Comparison of ENCODE assay signal across 8 cellular contexts in genomic region chr1:210446479-210446878, GRCh38.
DNase-seq lines count a peak whose midpoint lies in the region; ATAC-seq and TF ChIP-seq lines count a peak whose summit lies in the region.

No MANE protein-coding gene starts in this region.

- H2AFZ ChIP-seq in IMR-90 (replicated peaks; ENCODE audit: low read length, poor library complexity) = no peak overlapping the region

- H2BK15ac ChIP-seq in IMR-90 (ENCODE audit: low read depth, low read length) = 0 out of 3 replicates have a peak overlapping the region, but pooled peaks have one; percentile 40

- DNase-seq in GM12864 (ENCODE audit: low read depth) (peak; percentile 10), IMR-90 (peak; percentile 30), glomerular visceral epithelial cell (ENCODE audit: extremely low spot score) (peak; percentile 88), HuH-7 (ENCODE audit: low spot score) (no peak), GDM1 (lab: John Stamatoyannopoulos, UW) (no peak)
- peak; percentile 70 to 78 for DNase-seq in activated CD4-positive, alpha-beta T cell treated with anti-CD3 and anti-CD28 coated beads, Interleukin-2, amount 50 U/mL, for 4 hours
- DNase-seq in stimulated activated CD8-positive, alpha-beta memory T cell treated with anti-CD3 and anti-CD28 coated beads, Interleukin-7, amount 100 ng/mL, for 4 hours (ENCODE audit: low read depth in 2 of 2) = peak; percentile 82 to 86

- no peaks in the 10 kb centered on the region for H3K79me1 ChIP-seq in IMR-90 (ENCODE audit: low read depth in 1 of 2, low read length in 2 of 2)

- 92% methylated on average over 3 of the region's 9 CpGs; no CpG with 5 or more reads in 1 of the 2 experiments for WGBS in IMR-90 (ENCODE audit: extremely low coverage in 2 of 2, insufficient read length in 1 of 2), 2 experiments

- 0 out of 2 replicates have a peak overlapping the region, but pooled peaks have one; percentile 52 for H3K14ac ChIP-seq in IMR-90 (replicated peaks; ENCODE audit: low read depth, low read length)

- in situ Hi-C loops in IMR-90 (cut with MboI; ENCODE audit: low sequenced_read_pairs) = loop anchor here (5.0 kb wide), 2 partner anchors 39 to 686 kb away; partner anchors contain the start of gene KCNH1

- H2AK5ac ChIP-seq in IMR-90 (ENCODE audit: low read depth, low read length) = 0 out of 2 replicates have a peak overlapping the region, but pooled peaks have one; percentile 44

- no TSS peak for BruUV-seq in IMR-90 (replicated peaks; lab: Mats Ljungman, UMichigan)

- no peak overlapping the region for H4K8ac ChIP-seq in IMR-90 (ENCODE audit: low read depth in 2 of 2, low read length in 2 of 2)

- H3K56ac ChIP-seq in IMR-90 (ENCODE audit: extremely low read depth, insufficient read depth, low read length) = no peak overlapping the region

- no peak overlapping the region for H3K9ac ChIP-seq in IMR-90 (ENCODE audit: low read depth, low read length)

- H2BK120ac ChIP-seq in IMR-90 (ENCODE audit: low read depth, low read length) = peak overlapping the region; percentile 74

- intact Hi-C loops in IMR-90 (cut with micrococcal nuclease) = loop anchor here (5.0 kb wide), 1 partner anchor 1031 kb away; no protein-coding TSS in a partner anchor

- no peak for TF ChIP-seq RAD21 in IMR-90 (IDR thresholded peaks at IDR 0.05; ENCODE audit: low read length)

- H3K27ac ChIP-seq in IMR-90 (ENCODE audit: insufficient read depth, low read length) = no peak overlapping the region

- dilution Hi-C loops in IMR-90 (cut with HindIII; ENCODE audit: low sequenced_read_pairs, unreplicated experiment) = no loop called here

- ATAC-seq in IMR-90 (ENCODE audit: low read depth) (no peak), HG02642 (IDR thresholded peaks at IDR 0.05; ENCODE audit: poor library complexity, unreplicated experiment) (no peak)

- H3K9me1 ChIP-seq in IMR-90 (ENCODE audit: insufficient read depth, low read length) = peaks cover 3% of the 10 kb centered on the region; the same call in 1 of the 2 replicates

- no peak overlapping the region for H4K5ac ChIP-seq in IMR-90 (ENCODE audit: low read depth, low read length)

- H3K9me3 ChIP-seq in IMR-90 (ENCODE audit: control insufficient read depth, insufficient read depth, low read length) = no peaks in the 10 kb centered on the region

- no peaks in the 10 kb centered on the region for H3K36me3 ChIP-seq in IMR-90 (ENCODE audit: control insufficient read depth, insufficient read depth, low read length)

- no peak for TF ChIP-seq POLR2A in IMR-90 (IDR thresholded peaks at IDR 0.05; ENCODE audit: low read depth, low read length)

- H3K4me3 ChIP-seq in GM12864 (ENCODE audit: low read depth, low read length) (no peak overlapping the region), IMR-90 (ENCODE audit: insufficient read depth, low read depth, low read length) (no peak overlapping the region)

- H4K91ac ChIP-seq in IMR-90 (ENCODE audit: insufficient read depth, low read depth, low read length) = no peak overlapping the region; the same call in 1 of the 2 replicates

- H2AK9ac ChIP-seq in IMR-90 (replicated peaks; ENCODE audit: low read depth, low read length, poor library complexity) = no peak overlapping the region

- no peak overlapping the region for H3K18ac ChIP-seq in IMR-90 (ENCODE audit: low read depth, low read length)

- H4K20me1 ChIP-seq in IMR-90 (ENCODE audit: insufficient read depth, low read length) = no peaks in the 10 kb centered on the region

- H3K4ac ChIP-seq in IMR-90 (ENCODE audit: low read depth, low read length) = no peak overlapping the region

- H2BK20ac ChIP-seq in IMR-90 (ENCODE audit: low read depth, low read length) = peak overlapping the region; percentile 20; the same call in 1 of the 2 replicates

- no peak overlapping the region for H3K4me2 ChIP-seq in IMR-90 (ENCODE audit: low read depth, low read length)

- CTCF ChIA-PET in IMR-90 (lab: Yijun Ruan, JAX) = interaction anchor here (0.6 to 3.9 kb wide), 10 partner anchors 20 to 689 kb away, joined by 3 to 16 read pairs (median 4); partner anchors contain the start of gene KCNH1

- no peaks in the 10 kb centered on the region for H3K27me3 ChIP-seq in IMR-90 (ENCODE audit: control insufficient read depth, insufficient read depth, low read length)

- no peak overlapping the region for H2BK5ac ChIP-seq in IMR-90 (ENCODE audit: low read depth, low read length, poor library complexity, severe bottlenecking)

- no peak overlapping the region for H3K23ac ChIP-seq in IMR-90 (ENCODE audit: low read depth, low read length)

- POLR2A ChIA-PET in IMR-90 (lab: Charles Lee; ENCODE audit: unreplicated experiment) = interaction anchor here (0.5 kb wide), 1 partner anchor 71 kb away, joined by 3 read pairs; no protein-coding TSS in a partner anchor

- no peaks in the 10 kb centered on the region for H3K4me1 ChIP-seq in IMR-90 (ENCODE audit: control insufficient read depth, insufficient read depth, low read length)

- TF ChIP-seq CTCF in GM12864 (IDR thresholded peaks at IDR 0.05; ENCODE audit: low read depth, low read length, missing control alignments) (no peak), IMR-90 (conservative IDR thresholded peaks at IDR 0.05; ENCODE audit: low read depth, low read length) (no peak)

TF ChIP-seq in IMR-90, 13 proteins besides CTCF, POLR2A, EP300 and RAD21:
- no peak for TF ChIP-seq SMC3 (IDR thresholded peaks at IDR 0.05; ENCODE audit: low read depth, low read length)
- peak; percentile 33 for TF ChIP-seq RCOR1 (IDR thresholded peaks at IDR 0.05; ENCODE audit: insufficient replicate concordance, low read length)
- no peak for TF ChIP-seq FOS (IDR thresholded peaks at IDR 0.05; ENCODE audit: low read depth, low read length)
- TF ChIP-seq BHLHE40 (IDR thresholded peaks at IDR 0.05; ENCODE audit: low read depth, low read length) = no peak
- TF ChIP-seq USF2 (IDR thresholded peaks at IDR 0.05; ENCODE audit: low read depth, low read length) = peak; percentile 68; the same call in 1 of the 2 replicates
- TF ChIP-seq RFX5 (IDR thresholded peaks at IDR 0.05; ENCODE audit: low read depth, low read length) = no peak
- TF ChIP-seq MXI1 (IDR thresholded peaks at IDR 0.05; ENCODE audit: borderline replicate concordance, low read depth, low read length) = no peak
- TF ChIP-seq ELK1 (IDR thresholded peaks at IDR 0.05; ENCODE audit: borderline replicate concordance, low read depth, low read length) = no peak
- no peak for TF ChIP-seq MAFK (IDR thresholded peaks at IDR 0.05; ENCODE audit: low read depth, low read length)

Comparison
In these comparisons a context has a peak if more than half of its experiments do, and no peak if none do; other contexts are left out.
1. DNase-seq: peak in GM12864 (single experiment), IMR-90 (single experiment), activated CD4-positive, alpha-beta T cell treated with anti-CD3 and anti-CD28 coated beads, Interleukin-2, amount 50 U/mL, for 4 hours (2 of 2), glomerular visceral epithelial cell (single experiment) and stimulated activated CD8-positive, alpha-beta memory T cell treated with anti-CD3 and anti-CD28 coated beads, Interleukin-7, amount 100 ng/mL, for 4 hours (2 of 2); none in HuH-7 (single experiment) and GDM1 (single experiment).